25 cellular contexts compared by ENCODE assay signal in genomic region chr14:30569216-30569902, GRCh38. TPM values are rescaled to one million over a fixed set of nuclear protein-coding genes. Genes with fewer than 3 reads are reported as not detected.
DNase-seq lines count a peak whose midpoint lies in the region; ATAC-seq, FAIRE-seq and TF ChIP-seq lines count a peak whose summit lies in the region.
"Had no signal": no experiment of that assay in that cellular context is flagged by ENCODE, and none has a peak within 500 bp of the region (broad histone marks: within the 10 kb centered on the region; RNA-seq: fewer than 3 reads in every experiment).

No MANE protein-coding gene starts in this region.

- FAIRE-seq in K562 (lab: Jason Lieb, UNC) = no peak
- FAIRE-seq: islet of Langerhans had no signal

- H3F3A ChIP-seq in SK-N-SH (replicated peaks; ENCODE audit: insufficient read depth) = peaks cover 15% of the 10 kb centered on the region

- 73% methylated on average over 2 of the region's 2 CpGs for WGBS in SK-N-SH (ENCODE audit: low lambda C conversion rate)
- 30% methylated on average over 2 of the region's 2 CpGs for WGBS in K562 (ENCODE audit: insufficient coverage, low coverage, missing lambda C conversion rate)

- H3K4me1 ChIP-seq in SK-N-SH (ENCODE audit: control insufficient read depth in 1 of 2, insufficient read depth in 2 of 2, low read depth in 1 of 2, low read length in 1 of 2) = peaks cover 3 to 19% of the 10 kb centered on the region in 2 experiments; a peak in 3 of 4 replicates
- peaks cover 0 to 5% of the 10 kb centered on the region in 2 experiments; a peak in 3 of 5 replicates for H3K4me1 ChIP-seq in K562 (replicated peaks in 1 of 2; ENCODE audit: control insufficient read depth in 2 of 2, insufficient read depth in 2 of 2, low read length in 2 of 2)
- H3K4me1 ChIP-seq in gastrocnemius medialis = peaks cover 0 to 13% of the 10 kb centered on the region in 2 donors
- H3K4me1 ChIP-seq: BE2C had no signal

- peaks cover 100% of the 10 kb centered on the region for H3K79me2 ChIP-seq in SK-N-SH (ENCODE audit: insufficient read depth)
- H3K79me2 ChIP-seq in K562 (ENCODE audit: control insufficient read depth, insufficient read depth, low read length) = peaks cover 99% of the 10 kb centered on the region

- H3K27me3 Mint-ChIP-seq in osteocyte (ENCODE audit: unreplicated experiment) = no peaks in the 10 kb centered on the region
- H3K27me3 Mint-ChIP-seq: activated naive CD4-positive, alpha-beta T cell treated with anti-CD3 and anti-CD28 coated beads, Interleukin-2, amount 10 ng/mL, durations not matched to agents 7 days and 5 days; IgD-negative memory B cell had no signal

- H2AFZ ChIP-seq in SK-N-SH (ENCODE audit: low read depth) = no peak overlapping the region
- H2AFZ ChIP-seq in K562 (ENCODE audit: low read depth, low read length) = no peak overlapping the region; the same call in 1 of the 2 replicates

- TF ChIP-seq POLR2A in K562 (conservative IDR thresholded peaks at IDR 0.05) (no peak), gastrocnemius medialis (IDR thresholded peaks at IDR 0.05) (no peak)

- TF ChIP-seq RAD21 in SK-N-SH (IDR thresholded peaks at IDR 0.05; ENCODE audit: low read length) (no peak), K562 (CRISPR knock-in tag; conservative IDR thresholded peaks at IDR 0.05 in 1 of 2, IDR thresholded peaks at IDR 0.05 in 1 of 2) (no peak)

- TF ChIP-seq EP300 in SK-N-SH (IDR thresholded peaks at IDR 0.05; ENCODE audit: borderline replicate concordance in 1 of 2, low read depth in 1 of 2, low read length in 1 of 2) (no peak), K562 (IDR thresholded peaks at IDR 0.05; ENCODE audit: low read length) (no peak)

- in situ Hi-C loops in K562 (cut with MboI) = no loop called here
- in situ Hi-C loops in gastrocnemius medialis (cut with MboI; ENCODE audit: low sequenced_read_pairs in 4 of 4) = no loop called here

- H3K4me2 ChIP-seq in SK-N-SH = no peak overlapping the region
- no peak overlapping the region for H3K4me2 ChIP-seq in K562 (ENCODE audit: insufficient read depth, low read length)

- H3K9me3 Mint-ChIP-seq in osteocyte (ENCODE audit: unreplicated experiment) = no peaks in the 10 kb centered on the region
- H3K9me3 Mint-ChIP-seq: activated naive CD4-positive, alpha-beta T cell treated with anti-CD3 and anti-CD28 coated beads, Interleukin-2, amount 10 ng/mL, durations not matched to agents 7 days and 5 days; activated T-cell treated with anti-CD3 and anti-CD28 coated beads, Interleukin-2, amount 50 U/mL, for 4 hours; H9; IgD-negative memory B cell; T-helper 2 cell treated with Interferon-gamma antibody and Interleukin-4, amounts not matched to agents 5 μg/mL and 100 μg/mL, for 36 hours had no signal

- H3K9me1 ChIP-seq in K562 (ENCODE audit: control insufficient read depth, insufficient read depth, low read length) = peaks cover 3% of the 10 kb centered on the region

- peaks cover 51% of the 10 kb centered on the region for H3K4me1 Mint-ChIP-seq in osteocyte (ENCODE audit: unreplicated experiment)

- H3K27me3 ChIP-seq in SK-N-SH (ENCODE audit: insufficient read depth) = no peaks in the 10 kb centered on the region
- H3K27me3 ChIP-seq in K562 (ENCODE audit: control insufficient read depth in 2 of 2, insufficient read depth in 2 of 2, low read length in 2 of 2) = no peaks in the 10 kb centered on the region
- H3K27me3 ChIP-seq in gastrocnemius medialis = no peaks in the 10 kb centered on the region
- H3K27me3 ChIP-seq: BE2C, body of pancreas, ovary had no signal

- H3K27ac ChIP-seq in SK-N-SH (ENCODE audit: low read depth in 2 of 2, low read length in 1 of 2) (no peak overlapping the region; a peak in 1 of 4 replicates), K562 (ENCODE audit: extremely low read depth, low read depth, low read length) (no peak overlapping the region; the same call in 2 of the 3 replicates), gastrocnemius medialis (no peak overlapping the region)
- H3K27ac ChIP-seq: 22Rv1, body of pancreas, ovary, skin epidermis had no signal

- intact Hi-C loops in K562 (cut with micrococcal nuclease) = no loop called here
- intact Hi-C loops in gastrocnemius medialis (cut with DNase I; ENCODE audit: low total_unique reads) = no loop called here
- intact Hi-C loops in Right ventricle myocardium inferior (cut with DNase I) = no loop called here

- no TSS peak for BruUV-seq in K562 (replicated peaks; lab: Mats Ljungman, UMichigan)

- H3K9ac ChIP-seq in SK-N-SH (no peak overlapping the region), K562 (ENCODE audit: insufficient read depth in 1 of 2, low read depth in 2 of 2, low read length in 2 of 2) (peak overlapping the region in 1 of 2 experiments; percentile 4; a peak in 1 of 4 replicates)

- POLR2A ChIA-PET in SK-N-SH (lab: Yijun Ruan, JAX) = no interaction called here
- POLR2A ChIA-PET in K562 (lab: Yijun Ruan, JAX) = no interaction called here

- TF ChIP-seq CTCF in SK-N-SH (IDR thresholded peaks at IDR 0.05) (no peak), K562 (IDR thresholded peaks at IDR 0.05 in 2 of 3, conservative IDR thresholded peaks at IDR 0.05 in 1 of 3; ENCODE audit: insufficient read depth in 2 of 3, low read depth in 1 of 3, low read length in 3 of 3) (no peak), osteocyte (IDR thresholded peaks at IDR 0.05) (no peak), gastrocnemius medialis (IDR thresholded peaks at IDR 0.05 in 4 of 5, conservative IDR thresholded peaks at IDR 0.05 in 1 of 5) (no peak)

- H3K9me3 ChIP-seq in SK-N-SH (no peaks in the 10 kb centered on the region), K562 (replicated peaks; ENCODE audit: control insufficient read depth, insufficient read depth, low read depth, low read length) (no peaks in the 10 kb centered on the region), gastrocnemius medialis (no peaks in the 10 kb centered on the region)
- H3K9me3 ChIP-seq: BE2C, body of pancreas, ovary had no signal

- no peak overlapping the region for H3K4me3 Mint-ChIP-seq in osteocyte (ENCODE audit: unreplicated experiment)
- H3K4me3 Mint-ChIP-seq: activated naive CD4-positive, alpha-beta T cell treated with anti-CD3 and anti-CD28 coated beads, Interleukin-2, amount 10 ng/mL, durations not matched to agents 7 days and 5 days; activated T-cell treated with anti-CD3 and anti-CD28 coated beads, Interleukin-2, amount 50 U/mL, for 4 hours; H9; T-helper 2 cell treated with Interferon-gamma antibody and Interleukin-4, amounts not matched to agents 5 μg/mL and 100 μg/mL, for 36 hours had no signal

- H3K36me3 ChIP-seq in SK-N-SH (replicated peaks in 1 of 2; ENCODE audit: control insufficient read depth in 1 of 2, insufficient read depth in 2 of 2, low read length in 1 of 2) (peaks cover 0 to 13% of the 10 kb centered on the region in 2 experiments), K562 (ENCODE audit: control insufficient read depth, insufficient read depth, low read length) (peaks cover 2% of the 10 kb centered on the region; the same call in 1 of the 3 replicates), gastrocnemius medialis (no peaks in the 10 kb centered on the region)
- H3K36me3 ChIP-seq: BE2C, ovary had no signal

- H3K36me3 Mint-ChIP-seq in osteocyte (ENCODE audit: unreplicated experiment) = peaks cover 3% of the 10 kb centered on the region

- H3K4me3 ChIP-seq in SK-N-SH (ENCODE audit: low read depth in 2 of 2, low read length in 1 of 2) = no peak overlapping the region
- H3K4me3 ChIP-seq in K562 = no peak overlapping the region
- H3K4me3 ChIP-seq in gastrocnemius medialis = no peak overlapping the region
- H3K4me3 ChIP-seq: body of pancreas, lung, ovary, skin epidermis had no signal

- CTCF ChIA-PET in SK-N-SH (lab: Yijun Ruan, JAX) (no interaction called here), K562 (lab: Yijun Ruan, JAX; ENCODE audit: low intra/inter-chr PET ratio) (no interaction called here)

- DNase-seq in SK-N-SH = no peak
- DNase-seq in NCI-H69 (lab: John Stamatoyannopoulos, UW) = peak; percentile 21
- DNase-seq in K562 (ENCODE audit: extremely low read depth in 1 of 4, low spot score in 3 of 4) = no peak
- DNase-seq in osteocyte (ENCODE audit: extremely low spot score, unreplicated experiment) = no peak
- no peak for DNase-seq in gastrocnemius medialis
- DNase-seq in Right ventricle myocardium inferior (ENCODE audit: missing footprints) = no peak
- DNase-seq: activated CD4-positive, CD25-positive, alpha-beta regulatory T cell; activated naive CD4-positive, alpha-beta T cell treated with anti-CD3 and anti-CD28 coated beads, Interleukin-2, amount 10 ng/mL, durations not matched to agents 7 days and 5 days; activated T-cell treated with anti-CD3 and anti-CD28 coated beads, Interleukin-2, amount 50 U/mL, for 4 hours; BE2C; body of pancreas; GF-D8; H9; NCI-H2029; ovary; SIG-M5; stimulated activated CD4-positive, alpha-beta T cell treated with anti-CD3 and anti-CD28 coated beads, Interleukin-4, amount 100 ng/mL, for 24 hours had no signal

- H3K27ac Mint-ChIP-seq in osteocyte (ENCODE audit: unreplicated experiment) = peak overlapping the region; percentile 71
- H3K27ac Mint-ChIP-seq: activated naive CD4-positive, alpha-beta T cell treated with anti-CD3 and anti-CD28 coated beads, Interleukin-2, amount 10 ng/mL, durations not matched to agents 7 days and 5 days; IgD-negative memory B cell; T-helper 2 cell treated with Interferon-gamma antibody and Interleukin-4, amounts not matched to agents 5 μg/mL and 100 μg/mL, for 36 hours had no signal

- ATAC-seq in SK-N-SH treated with all-trans-retinoic acid at 6 μM for 48 hours (peak; percentile 74), K562 (peak; percentile 62), GM18861 (IDR thresholded peaks at IDR 0.05; ENCODE audit: unreplicated experiment) (no peak), gastrocnemius medialis (no peak), Right ventricle myocardium inferior (no peak)
- ATAC-seq: activated T-cell treated with anti-CD3 and anti-CD28 coated beads, Interleukin-2, amount 50 U/mL, for 4 hours; body of pancreas had no signal

- H4K20me1 ChIP-seq in SK-N-SH (ENCODE audit: insufficient read depth) (peaks cover 75% of the 10 kb centered on the region), K562 (replicated peaks; ENCODE audit: control insufficient read depth, insufficient read depth, low read length) (peaks cover 16% of the 10 kb centered on the region; the same call in 1 of the 2 replicates)

- no peaks in the 10 kb centered on the region for H3K9me2 ChIP-seq in SK-N-SH

RNA-seq across cellular contexts. Expression of gene G2E3, which starts 10.4 kb away (rescaled TPM):
- 2.9 and 5.6 TPM in 2 replicates for polyA plus RNA-seq in SK-N-SH (2012; rRNA removed)
- 4.7 and 5.2 TPM in 2 replicates for polyA plus RNA-seq in SK-N-SH (2012; cell fraction: cytosol; rRNA removed)
- polyA plus RNA-seq in SK-N-SH (2012; cell fraction: nucleus; rRNA removed) = 3.8 and 9.1 TPM in 2 replicates
- 17.0 and 66.9 TPM in 2 replicates for total RNA-seq in K562 (2011; cell fraction: chromatin; rRNA removed; ENCODE audit: low replicate concordance)
- 10.3 and 14.1 TPM in 2 replicates for total RNA-seq in K562 (2011; cell fraction: nucleolus; rRNA removed)
- 27.8 and 43.4 TPM in 2 replicates for total RNA-seq in K562 (2011; cell fraction: nucleoplasm; rRNA removed)
- total RNA-seq in K562 (2014; rRNA removed) = 9.8 and 10.7 TPM in 2 replicates
- total RNA-seq in K562 (2014; rRNA removed; fragmentation: Illumina TruSeq; extraction: Trizol) = 35.4 and 41.0 TPM in 2 replicates
- total RNA-seq in K562 (2015; rRNA removed; fragmentation: Illumina TruSeq; extraction: Trizol) = 24.7 and 25.4 TPM in 2 replicates
- total RNA-seq in K562 (2021) = 24.2 and 25.8 TPM in 2 replicates
- polyA plus RNA-seq in K562 (2011; rRNA removed) = 25.3 and 31.3 TPM in 2 replicates
- 3.2 and 7.3 TPM in 2 replicates for polyA plus RNA-seq in K562 (2011; cell fraction: cytosol; rRNA removed)
- 9.6 and 12.7 TPM in 2 replicates for polyA plus RNA-seq in K562 (2011; cell fraction: nucleus; rRNA removed)
- polyA plus RNA-seq in K562 (2012) = 12.9 and 13.2 TPM in 2 replicates
- polyA plus RNA-seq in K562 (2014; fragmentation: Illumina TruSeq; extraction: Trizol) = 18.1 and 20.4 TPM in 2 replicates
- polyA plus RNA-seq in K562 (2014; fragmentation: Nextera tagmentation; extraction: Ambion mirVana) = 10 to 100 TPM; 20.2 to 53.5 TPM
- 13.6 and 14.7 TPM in 2 replicates for polyA plus RNA-seq in K562 (2014; rRNA removed)
- polyA minus RNA-seq in K562 (2011; rRNA and poly(A)+ RNA removed) = 49.3 and 50.0 TPM in 2 replicates
- 17.1 and 23.4 TPM in 2 replicates for polyA minus RNA-seq in K562 (2011; cell fraction: cytosol; rRNA and poly(A)+ RNA removed)
- polyA minus RNA-seq in K562 (2011; cell fraction: nucleus; rRNA and poly(A)+ RNA removed) = 16.8 and 33.2 TPM in 2 replicates
- total RNA-seq in osteocyte = 21.3 and 24.7 TPM in 2 replicates
- 1 to 10 TPM; 3.3 to 5.4 (median 4.4) TPM for total RNA-seq in gastrocnemius medialis
- total RNA-seq in Right ventricle myocardium inferior = 6.9 TPM

RNA-seq across cellular contexts. Expression of gene SCFD1, which starts 52.8 kb away (rescaled TPM):
- polyA plus RNA-seq in SK-N-SH (2012; rRNA removed) (31.4 and 36.8 TPM in 2 replicates), K562 (2011; rRNA removed) (83.5 and 112 TPM in 2 replicates), K562 (2014; fragmentation: Illumina TruSeq; extraction: Trizol) (54.0 and 60.1 TPM in 2 replicates), K562 (2014; fragmentation: Nextera tagmentation; extraction: Ambion mirVana) (10 to 100 TPM; 75.8 to 86.8 TPM), K562 (2014; rRNA removed) (48.9 and 81.3 TPM in 2 replicates)
- polyA plus RNA-seq in SK-N-SH (2012; cell fraction: cytosol; rRNA removed) = 43.8 and 56.2 TPM in 2 replicates
- 27.7 and 52.6 TPM in 2 replicates for polyA plus RNA-seq in SK-N-SH (2012; cell fraction: nucleus; rRNA removed)
- 85.0 and 349 TPM in 2 replicates for total RNA-seq in K562 (2011; cell fraction: chromatin; rRNA removed; ENCODE audit: low replicate concordance)
- total RNA-seq in K562 (2011; cell fraction: nucleolus; rRNA removed) = 36.5 and 54.1 TPM in 2 replicates
- 106 and 172 TPM in 2 replicates for total RNA-seq in K562 (2011; cell fraction: nucleoplasm; rRNA removed)
- total RNA-seq in K562 (2014; rRNA removed) (46.7 and 49.6 TPM in 2 replicates), K562 (2014; rRNA removed; fragmentation: Illumina TruSeq; extraction: Trizol) (94.2 and 96.0 TPM in 2 replicates), K562 (2015; rRNA removed; fragmentation: Illumina TruSeq; extraction: Trizol) (64.0 and 75.2 TPM in 2 replicates), K562 (2021) (54.6 and 56.9 TPM in 2 replicates), osteocyte (90.9 and 107 TPM in 2 replicates), gastrocnemius medialis (10 to 100 TPM; 21.5 to 30.7 (median 28.2) TPM), Right ventricle myocardium inferior (42.5 TPM)
- 17.1 and 34.0 TPM in 2 replicates for polyA plus RNA-seq in K562 (2011; cell fraction: cytosol; rRNA removed)
- polyA plus RNA-seq in K562 (2011; cell fraction: nucleus; rRNA removed) = 29.6 and 54.3 TPM in 2 replicates
- polyA plus RNA-seq in K562 (2012) = 49.4 and 60.8 TPM in 2 replicates
- 148 and 150 TPM in 2 replicates for polyA minus RNA-seq in K562 (2011; rRNA and poly(A)+ RNA removed)
- polyA minus RNA-seq in K562 (2011; cell fraction: cytosol; rRNA and poly(A)+ RNA removed) = 23.0 and 33.3 TPM in 2 replicates
- polyA minus RNA-seq in K562 (2011; cell fraction: nucleus; rRNA and poly(A)+ RNA removed) = 62.7 and 127 TPM in 2 replicates

Comparison
In these comparisons a context has a peak if more than half of its experiments do, and no peak if none do; other contexts are left out.
1. ATAC-seq: peak in SK-N-SH treated with all-trans-retinoic acid at 6 μM for 48 hours (single experiment) and K562 (single experiment); none in GM18861 (single experiment), gastrocnemius medialis (0 of 2) and Right ventricle myocardium inferior (single experiment).